12 cellular contexts compared by ENCODE assay signal in the genomic region with DNA sequence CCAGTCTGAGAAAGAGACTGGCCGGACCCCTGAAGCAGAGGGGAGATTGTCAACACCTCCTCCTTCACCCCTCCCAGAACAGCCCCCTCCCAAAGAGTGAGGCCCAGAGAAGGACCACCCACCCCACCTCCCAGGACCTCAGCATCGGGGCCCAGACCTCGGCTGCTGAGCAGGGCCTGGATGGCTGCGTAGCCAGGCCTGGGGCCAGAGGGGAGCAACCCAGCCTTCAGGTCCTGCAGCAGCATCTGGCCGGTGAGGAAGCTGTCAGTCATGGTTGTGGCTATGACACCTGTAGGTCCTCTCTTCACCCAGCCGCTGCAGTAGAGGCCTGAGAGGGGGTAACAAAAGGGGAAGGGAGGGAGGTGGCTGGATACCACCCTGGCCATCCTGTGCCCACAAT. TPM values are rescaled to one million over a fixed set of nuclear protein-coding genes. Genes with fewer than 3 reads are reported as not detected.
DNase-seq lines count a peak whose midpoint lies in the region; ATAC-seq, FAIRE-seq and TF ChIP-seq lines count a peak whose summit lies in the region.
"Had no signal": no experiment of that assay in that cellular context is flagged by ENCODE, and none has a peak within 500 bp of the region (broad histone marks: within the 10 kb centered on the region; RNA-seq: fewer than 3 reads in every experiment).

No MANE protein-coding gene starts in this region.

- H3K4me2 ChIP-seq in BLaER1 (peak overlapping the region; percentile 31; the same call in 1 of the 2 replicates), GM12878 (ENCODE audit: control insufficient read depth, insufficient read depth) (no peak overlapping the region)
- H3K4me2 ChIP-seq: KMS-11 had no signal

- no peak for FAIRE-seq in GM12878 (lab: Jason Lieb, UNC)
- FAIRE-seq: A204.1 had no signal

- peaks cover 46% of the 10 kb centered on the region for H3K27me3 ChIP-seq in BLaER1
- peaks cover 43% of the 10 kb centered on the region for H3K27me3 ChIP-seq in H7 (ENCODE audit: control insufficient read depth, insufficient read depth, low read length)
- H3K27me3 ChIP-seq in GM12878 (replicated peaks in 1 of 2; ENCODE audit: control insufficient read depth in 2 of 2, insufficient read depth in 2 of 2, low read length in 1 of 2): peaks cover 12 to 14% of the 10 kb centered on the region in 2 experiments
- peaks cover 41% of the 10 kb centered on the region for H3K27me3 ChIP-seq in foreskin keratinocyte
- H3K27me3 ChIP-seq in colonic mucosa: peaks cover 37% of the 10 kb centered on the region

- TF ChIP-seq RAD21 in GM12878 (IDR thresholded peaks at IDR 0.05; ENCODE audit: insufficient read depth, low read depth, low read length): no peak

- RAD21 ChIA-PET in GM12878 (lab: Charles Lee; ENCODE audit: unreplicated experiment): interaction anchor here (0.7 to 4.9 kb wide), 10 partner anchors 10 to 206 kb away, joined by 3 to 15 read pairs (median 4); partner anchors contain the start of genes FDXR, NAT9 and RAB37

- CTCF ChIA-PET in GM12878 (lab: Yijun Ruan, JAX): interaction anchor here (0.6 to 10.2 kb wide), 30 partner anchors 8 to 523 kb away, joined by 3 to 98 read pairs (median 4); partner anchors contain the start of genes FDXR and RAB37

- BruUV-seq in GM12878 (replicated peaks; lab: Mats Ljungman, UMichigan): no TSS peak

- ATAC-seq in GM12878 (no peak), foreskin keratinocyte (no peak)

- H3K4me3 ChIP-seq in BLaER1 (no peak overlapping the region), H7 (ENCODE audit: insufficient read depth, low read depth, low read length) (no peak overlapping the region), GM12878 (no peak overlapping the region), colonic mucosa (no peak overlapping the region)

- H3K9me3 ChIP-seq in BLaER1 (no peaks in the 10 kb centered on the region), GM12878 (replicated peaks; ENCODE audit: control insufficient read depth, insufficient read depth, low read length) (no peaks in the 10 kb centered on the region), colonic mucosa (no peaks in the 10 kb centered on the region)

- in situ Hi-C loops in GM12878 (cut with MboI): no loop called here

- SMC1A ChIA-PET in GM12878 (lab: Charles Lee; ENCODE audit: uncharacterized antibody, unreplicated experiment): interaction anchor here (0.9 to 3.4 kb wide), 6 partner anchors 22 to 205 kb away, joined by 3 to 12 read pairs (median 4); no protein-coding TSS in a partner anchor

- 65% methylated on average over 6 of the region's 6 CpGs for WGBS in GM12878 (ENCODE audit: insufficient coverage, insufficient replicate concordance, low lambda C conversion rate, missing lambda C conversion rate)

- DNase-seq in H7 (peak; percentile 56), GM12878 (ENCODE audit: low read depth, low spot score) (no peak), foreskin keratinocyte (no peak), colonic mucosa (no peak)
- no peak for DNase-seq in activated naive CD4-positive, alpha-beta T cell treated with Interleukin-2 at 50 U/mL for 16 hours
- DNase-seq: DMS 273 treated with DMSO at 0.1 percent for 48 hours, GOT3 had no signal

- POLR2A ChIA-PET in GM12878 (lab: Charles Lee): interaction anchor here (0.6 to 1.0 kb wide), 3 partner anchors 9 to 203 kb away, joined by 3 read pairs; no protein-coding TSS in a partner anchor

- no peak overlapping the region for H2AFZ ChIP-seq in GM12878 (ENCODE audit: control insufficient read depth, low read depth, low read length)

- H3K27ac ChIP-seq in BLaER1: no peak overlapping the region
- no peak overlapping the region for H3K27ac ChIP-seq in GM12878 (ENCODE audit: control insufficient read depth, insufficient read depth)
- H3K27ac ChIP-seq in foreskin keratinocyte: no peak overlapping the region
- no peak overlapping the region for H3K27ac ChIP-seq in colonic mucosa
- H3K27ac ChIP-seq: KMS-11 had no signal

- H3K9ac ChIP-seq in BLaER1: no peak overlapping the region
- no peak overlapping the region for H3K9ac ChIP-seq in GM12878 (ENCODE audit: control insufficient read depth, insufficient read depth, low read length)
- no peak overlapping the region for H3K9ac ChIP-seq in colonic mucosa (ENCODE audit: low read depth in 2 of 2, low read length in 2 of 2)
- H3K9ac ChIP-seq: KMS-11 had no signal

- H3K36me3 ChIP-seq in BLaER1 (no peaks in the 10 kb centered on the region), H7 (replicated peaks; ENCODE audit: control insufficient read depth, insufficient read depth, low read length) (peaks cover 4% of the 10 kb centered on the region), GM12878 (ENCODE audit: control insufficient read depth in 2 of 2, insufficient read depth in 2 of 2, low read length in 1 of 2) (no peaks in the 10 kb centered on the region; a peak in 3 of 4 replicates), colonic mucosa (no peaks in the 10 kb centered on the region)

- peaks cover 50% of the 10 kb centered on the region for H3K4me1 ChIP-seq in BLaER1
- peaks cover 4% of the 10 kb centered on the region; the same call in 1 of the 2 replicates for H3K4me1 ChIP-seq in GM12878 (ENCODE audit: control insufficient read depth, insufficient read depth, low read length)
- H3K4me1 ChIP-seq in foreskin keratinocyte: no peaks in the 10 kb centered on the region
- peaks cover 9% of the 10 kb centered on the region for H3K4me1 ChIP-seq in colonic mucosa

- intact Hi-C loops in GM12878 (cut with micrococcal nuclease; ENCODE audit: unreplicated experiment) (loop anchor here (1.0 kb wide), 1 partner anchor 119 kb away; no protein-coding TSS in a partner anchor), colonic mucosa (cut with DNase I) (loop anchor here (5.0 kb wide), 1 partner anchor 121 kb away; no protein-coding TSS in a partner anchor)

- H4K20me1 ChIP-seq in BLaER1: peaks cover 50% of the 10 kb centered on the region
- no peaks in the 10 kb centered on the region for H4K20me1 ChIP-seq in GM12878 (ENCODE audit: control insufficient read depth, insufficient read depth)

- H3K79me2 ChIP-seq in GM12878 (ENCODE audit: control insufficient read depth, insufficient read depth, low read length): no peaks in the 10 kb centered on the region

- no peak for TF ChIP-seq CTCF in GM12878 (IDR thresholded peaks at IDR 0.05 in 2 of 3, conservative IDR thresholded peaks at IDR 0.05 in 1 of 3; ENCODE audit: control insufficient read depth in 2 of 3, extremely low read depth in 1 of 3, insufficient read depth in 1 of 3, low read depth in 3 of 3, low read length in 3 of 3)
- TF ChIP-seq CTCF in foreskin keratinocyte (conservative IDR thresholded peaks at IDR 0.05): no peak
- TF ChIP-seq CTCF in colonic mucosa (IDR thresholded peaks at IDR 0.05): no peak

- no peak for TF ChIP-seq EP300 in GM12878 (IDR thresholded peaks at IDR 0.05; ENCODE audit: borderline replicate concordance in 1 of 2, control insufficient read depth in 1 of 2, low read depth in 2 of 2, low read length in 2 of 2)

- no peak for TF ChIP-seq POLR2A in GM12878 (IDR thresholded peaks at IDR 0.05; ENCODE audit: low read depth, low read length)

RNA-seq across cellular contexts. Expression of gene GRIN2C, which starts 3.2 kb away (rescaled TPM):
- total RNA-seq in H7 (2014; rRNA removed; shearing (Covaris generic)): not detected in 2 replicates
- total RNA-seq in GM12878 (2013; cell fraction: nucleolus; rRNA removed): 0.33 TPM in 1 of 2 replicates, not detected in the other
- total RNA-seq in GM12878 (2014; rRNA removed): 0.11 TPM in 1 of 2 replicates, not detected in the other
- total RNA-seq in GM12878 (2014; rRNA removed; fragmentation: Illumina TruSeq; extraction: Trizol): under 0.01 and 0.04 TPM in 2 replicates
- 0.13 TPM in 2 replicates for total RNA-seq in GM12878 (2021)
- polyA plus RNA-seq in GM12878 (2011; ENCODE audit: low read depth): 0.29 TPM
- polyA plus RNA-seq in GM12878 (2011; rRNA removed): 0.01 and 0.04 TPM in 2 replicates
- 0.01 and 0.05 TPM in 2 replicates for polyA plus RNA-seq in GM12878 (2011; cell fraction: cytosol; rRNA removed)
- polyA plus RNA-seq in GM12878 (2011; cell fraction: nucleus; rRNA removed): 0.25 and 0.48 TPM in 2 replicates
- polyA plus RNA-seq in GM12878 (2012): 0.15 and 0.45 TPM in 2 replicates
- 0.01 TPM in 1 of 2 replicates, not detected in the other for polyA plus RNA-seq in GM12878 (2014; fragmentation: Illumina TruSeq; extraction: Trizol)
- polyA plus RNA-seq in GM12878 (2014; fragmentation: Nextera tagmentation; extraction: Ambion mirVana): not detected
- 0.12 and 0.16 TPM in 2 replicates for polyA plus RNA-seq in GM12878 (2014; rRNA removed)
- polyA plus RNA-seq in GM12878 (2016; fragmentation: Nextera tagmentation; extraction: Ambion mirVana): under 1 TPM; 0.10 to 0.20 TPM
- 0.05 TPM in 1 of 2 replicates, not detected in the other for polyA minus RNA-seq in GM12878 (2011; rRNA and poly(A)+ RNA removed)
- polyA minus RNA-seq in GM12878 (2011; cell fraction: cytosol; rRNA and poly(A)+ RNA removed): not detected in 2 replicates
- 0.12 and 0.29 TPM in 2 replicates for polyA minus RNA-seq in GM12878 (2011; cell fraction: nucleus; rRNA and poly(A)+ RNA removed)
- not detected in 2 replicates for total RNA-seq in foreskin keratinocyte
- polyA plus RNA-seq in foreskin keratinocyte: not detected in 2 replicates
- under 1 TPM; 0.16 to 0.30 TPM for total RNA-seq in colonic mucosa
- total RNA-seq: CD4-positive, CD25-positive, alpha-beta regulatory T cell; CD8-positive, alpha-beta memory T cell had no signal
- polyA plus RNA-seq: CD4-positive, CD25-positive, alpha-beta regulatory T cell; CD8-positive, alpha-beta memory T cell had no signal

RNA-seq across cellular contexts. Expression of gene FDXR, which starts 9.9 kb away (rescaled TPM):
- total RNA-seq in H7 (2014; rRNA removed; shearing (Covaris generic)): 4.9 and 9.7 TPM in 2 replicates
- 14.6 and 17.3 TPM in 2 replicates for total RNA-seq in GM12878 (2013; cell fraction: nucleolus; rRNA removed)
- 54.4 and 58.5 TPM in 2 replicates for total RNA-seq in GM12878 (2014; rRNA removed)
- 19.8 and 21.1 TPM in 2 replicates for total RNA-seq in GM12878 (2014; rRNA removed; fragmentation: Illumina TruSeq; extraction: Trizol)
- 62.0 and 66.2 TPM in 2 replicates for total RNA-seq in GM12878 (2021)
- polyA plus RNA-seq in GM12878 (2011; ENCODE audit: low read depth): 9.4 TPM
- 21.1 and 42.9 TPM in 2 replicates for polyA plus RNA-seq in GM12878 (2011; rRNA removed)
- polyA plus RNA-seq in GM12878 (2011; cell fraction: cytosol; rRNA removed): 81.8 and 104 TPM in 2 replicates
- 100 and 130 TPM in 2 replicates for polyA plus RNA-seq in GM12878 (2011; cell fraction: nucleus; rRNA removed)
- 36.5 and 39.1 TPM in 2 replicates for polyA plus RNA-seq in GM12878 (2012)
- 1.4 and 8.6 TPM in 2 replicates for polyA plus RNA-seq in GM12878 (2014; fragmentation: Illumina TruSeq; extraction: Trizol)
- polyA plus RNA-seq in GM12878 (2014; fragmentation: Nextera tagmentation; extraction: Ambion mirVana): 1 to 10 TPM in 1 of 2 experiments, under 1 TPM in 1; 0.85 to 5.4 TPM
- 53.4 and 65.5 TPM in 2 replicates for polyA plus RNA-seq in GM12878 (2014; rRNA removed)
- 100 to 1,000 TPM; 140 to 162 TPM for polyA plus RNA-seq in GM12878 (2016; fragmentation: Nextera tagmentation; extraction: Ambion mirVana)
- 16.3 and 39.7 TPM in 2 replicates for polyA minus RNA-seq in GM12878 (2011; rRNA and poly(A)+ RNA removed)
- 17.4 and 26.4 TPM in 2 replicates for polyA minus RNA-seq in GM12878 (2011; cell fraction: cytosol; rRNA and poly(A)+ RNA removed)
- polyA minus RNA-seq in GM12878 (2011; cell fraction: nucleus; rRNA and poly(A)+ RNA removed): 17.3 and 25.6 TPM in 2 replicates
- 20.9 and 23.1 TPM in 2 replicates for total RNA-seq in foreskin keratinocyte
- polyA plus RNA-seq in foreskin keratinocyte: 24.7 and 26.3 TPM in 2 replicates
- total RNA-seq in colonic mucosa: 10 to 100 TPM; 17.7 to 26.9 TPM

RNA-seq across cellular contexts. Expression of gene FADS6, which starts 30.5 kb away (rescaled TPM):
- total RNA-seq in H7 (2014; rRNA removed; shearing (Covaris generic)): 0.52 TPM in 1 of 2 replicates, not detected in the other
- not detected in 2 replicates for total RNA-seq in GM12878 (2013; cell fraction: nucleolus; rRNA removed)
- total RNA-seq in GM12878 (2014; rRNA removed) (not detected in 2 replicates), GM12878 (2014; rRNA removed; fragmentation: Illumina TruSeq; extraction: Trizol) (not detected in 2 replicates), GM12878 (2021) (not detected in 2 replicates), foreskin keratinocyte (not detected in 2 replicates), colonic mucosa (10 to 100 TPM in 1 of 2 donors, under 1 TPM in 1; 0.30 to 18.4 TPM)
- polyA plus RNA-seq in GM12878 (2011; ENCODE audit: low read depth): not detected
- polyA plus RNA-seq in GM12878 (2011; rRNA removed) (not detected in 2 replicates), GM12878 (2014; fragmentation: Illumina TruSeq; extraction: Trizol) (not detected in 2 replicates), GM12878 (2014; fragmentation: Nextera tagmentation; extraction: Ambion mirVana) (not detected), GM12878 (2014; rRNA removed) (not detected in 2 replicates), GM12878 (2016; fragmentation: Nextera tagmentation; extraction: Ambion mirVana) (not detected), foreskin keratinocyte (not detected in 2 replicates)
- polyA plus RNA-seq in GM12878 (2011; cell fraction: cytosol; rRNA removed): not detected in 2 replicates
- not detected in 2 replicates for polyA plus RNA-seq in GM12878 (2011; cell fraction: nucleus; rRNA removed)
- polyA plus RNA-seq in GM12878 (2012): not detected in 2 replicates
- polyA minus RNA-seq in GM12878 (2011; rRNA and poly(A)+ RNA removed): not detected in 2 replicates
- not detected in 2 replicates for polyA minus RNA-seq in GM12878 (2011; cell fraction: cytosol; rRNA and poly(A)+ RNA removed)
- polyA minus RNA-seq in GM12878 (2011; cell fraction: nucleus; rRNA and poly(A)+ RNA removed): not detected in 2 replicates
- total RNA-seq: CD4-positive, CD25-positive, alpha-beta regulatory T cell; CD8-positive, alpha-beta memory T cell had no signal
- polyA plus RNA-seq: CD4-positive, CD25-positive, alpha-beta regulatory T cell; CD8-positive, alpha-beta memory T cell had no signal
